21 cellular contexts compared by ENCODE assay signal in genomic region chr4:9901262-9901661, GRCh38.
A peak's percentile ranks its signal among the peaks of the same experiment; 100 is the strongest.
DNase-seq lines count a peak whose midpoint lies in the region; ATAC-seq and TF ChIP-seq lines count a peak whose summit lies in the region.
"Had no signal": no experiment of that assay in that cellular context is flagged by ENCODE, and none has a peak within 500 bp of the region (broad histone marks: within the 10 kb centered on the region; RNA-seq: fewer than 3 reads in every experiment).

No MANE protein-coding gene starts in this region.

- H3K4me3 Mint-ChIP-seq in CD14-positive monocyte (no peak overlapping the region), nephron progenitor cell (no peak overlapping the region)
- H3K4me3 Mint-ChIP-seq: CD8-positive, alpha-beta memory T cell had no signal

- H3K27ac Mint-ChIP-seq in CD14-positive monocyte: peak overlapping the region in 4 of 7 donors; percentile 22 to 85 (median 64)
- H3K27ac Mint-ChIP-seq in nephron progenitor cell: peak overlapping the region; percentile 83
- H3K27ac Mint-ChIP-seq: CD8-positive, alpha-beta memory T cell had no signal

- H3K9me3 ChIP-seq in heart right ventricle: no peaks in the 10 kb centered on the region

- no peaks in the 10 kb centered on the region for H3K27me3 Mint-ChIP-seq in CD14-positive monocyte (ENCODE audit: low read depth in 3 of 3)
- peaks cover 30% of the 10 kb centered on the region for H3K27me3 Mint-ChIP-seq in nephron progenitor cell (ENCODE audit: low read depth, poor library complexity)

- WGBS in heart right ventricle, 2 donors: 42 to 55% methylated on average over 3 of the region's 3 CpGs

- H3K4me1 Mint-ChIP-seq in CD14-positive monocyte: peaks cover 5% of the 10 kb centered on the region
- H3K4me1 Mint-ChIP-seq in nephron progenitor cell: peaks cover 18% of the 10 kb centered on the region
- H3K4me1 Mint-ChIP-seq: CD8-positive, alpha-beta memory T cell had no signal

- DNase-seq in CD14-positive monocyte (ENCODE audit: low spot score): no peak
- peak; percentile 16 for DNase-seq in epithelial cell of esophagus (ENCODE audit: low read depth)
- no peak for DNase-seq in heart right ventricle
- no peak for DNase-seq in nephron progenitor cell
- no peak for DNase-seq in NCI-H2107 (lab: John Stamatoyannopoulos, UW)
- no peak for DNase-seq in activated CD4-positive, alpha-beta T cell treated with anti-CD3 and anti-CD28 coated beads for 48 hours
- no peak for DNase-seq in T-helper 1 cell
- DNase-seq: AML-193; C1 segment of cervical spinal cord; Calu3; CD8-positive, alpha-beta memory T cell; KBM-7; MM.1S; NCI-H1048; NCI-H1436 treated with DMSO at 0.1 percent for 48 hours; NCI-H1930; NCI-H226; NCI-H510A treated with DMSO at 0.1 percent for 48 hours; NCI-H748 treated with DMSO at 0.1 percent for 48 hours had no signal

- H3K36me3 Mint-ChIP-seq in CD14-positive monocyte (peaks cover 60 to 67% of the 10 kb centered on the region in 2 donors), nephron progenitor cell (ENCODE audit: low read depth) (no peaks in the 10 kb centered on the region)
- H3K36me3 Mint-ChIP-seq: CD8-positive, alpha-beta memory T cell had no signal

- intact Hi-C loops in CD14-positive monocyte (cut with micrococcal nuclease) (no loop called here), heart right ventricle (cut with DNase I) (loop anchor here in 4 of 10 donors (2.0 to 10.0 kb wide), 4 partner anchors 91 to 136 kb away; no protein-coding TSS in a partner anchor)

- no peak for TF ChIP-seq CTCF in CD14-positive monocyte (IDR thresholded peaks at IDR 0.05)
- TF ChIP-seq CTCF in epithelial cell of esophagus (IDR thresholded peaks at IDR 0.05; ENCODE audit: insufficient read depth, low read depth, low read length, missing control alignments): no peak
- no peak for TF ChIP-seq CTCF in heart right ventricle (IDR thresholded peaks at IDR 0.05)
- no peak for TF ChIP-seq CTCF in nephron progenitor cell (IDR thresholded peaks at IDR 0.05)

- peak in 5 of 8 donors; percentile 61 to 85 (median 69) for ATAC-seq in heart right ventricle
- ATAC-seq: HCT116 had no signal

- peak overlapping the region in 1 of 10 donors; percentile 6 for H3K27ac ChIP-seq in heart right ventricle
- H3K27ac ChIP-seq: RWPE1 had no signal

- no peak overlapping the region for H3K4me3 ChIP-seq in epithelial cell of esophagus (ENCODE audit: low read length)
- H3K4me3 ChIP-seq in heart right ventricle: no peak overlapping the region

- peaks cover 0 to 17% (median 0%) of the 10 kb centered on the region in 9 donors for H3K36me3 ChIP-seq in heart right ventricle

- H3K9me3 Mint-ChIP-seq in CD14-positive monocyte (peaks cover 0 to 6% (median 0%) of the 10 kb centered on the region in 7 donors), nephron progenitor cell (no peaks in the 10 kb centered on the region)
- H3K9me3 Mint-ChIP-seq: CD8-positive, alpha-beta memory T cell had no signal

- peaks cover 0 to 18% (median 5%) of the 10 kb centered on the region in 9 donors for H3K4me1 ChIP-seq in heart right ventricle

- H3K27me3 ChIP-seq in heart right ventricle: no peaks in the 10 kb centered on the region
